Comparison of ENCODE assay signal across 11 cellular contexts in genomic region chr14:76958020-76958965, GRCh38.
DNase-seq lines count a peak whose midpoint lies in the region; ATAC-seq and TF ChIP-seq lines count a peak whose summit lies in the region.
"Had no signal": no experiment of that assay in that cellular context is flagged by ENCODE, and none has a peak within 500 bp of the region (broad histone marks: within the 10 kb centered on the region; RNA-seq: fewer than 3 reads in every experiment).

No MANE protein-coding gene starts in this region.

- intact Hi-C loops in thyroid gland (cut with DNase I): loop anchor here (5.0 kb wide), 2 partner anchors 41 to 69 kb away; partner anchors contain the start of gene IRF2BPL

- CTCF ChIA-PET in activated CD4-positive, alpha-beta T cell treated with anti-CD3 and anti-CD28 coated beads, Interleukin-2, amount 10 ng/mL, durations not matched to agents 7 days and 5 days (lab: Charles Lee): interaction anchor here (0.6 to 1.5 kb wide), 6 partner anchors 10 to 112 kb away, joined by 3 to 7 read pairs (median 3); no protein-coding TSS in a partner anchor

- H3K4me1 ChIP-seq in thyroid gland: peaks cover 55 to 75% of the 10 kb centered on the region in 2 donors

- POLR2A ChIA-PET in activated CD4-positive, alpha-beta T cell treated with anti-CD3 and anti-CD28 coated beads, Interleukin-2, amount 10 ng/mL, durations not matched to agents 7 days and 5 days (lab: Charles Lee): interaction anchor here (0.6 to 0.7 kb wide), 3 partner anchors 14 to 37 kb away, joined by 3 to 6 read pairs (median 5); no protein-coding TSS in a partner anchor

- H3K27ac Mint-ChIP-seq in activated CD4-positive, alpha-beta T cell treated with anti-CD3 and anti-CD28 coated beads, Interleukin-2, amount 10 ng/mL, durations not matched to agents 7 days and 5 days: peak overlapping the region; percentile 97
- H3K27ac Mint-ChIP-seq in T-helper 17 cell (peak overlapping the region; percentile 96), immature natural killer cell (peak overlapping the region; percentile 95 to 99 (median 98))

- peak overlapping the region; percentile 95 to 98 (median 97) for H3K27ac ChIP-seq in thyroid gland

- no peak overlapping the region for H3K4me3 ChIP-seq in thyroid gland (replicated peaks in 1 of 3)
- H3K4me3 ChIP-seq: pancreas had no signal

- no peaks in the 10 kb centered on the region for H3K27me3 Mint-ChIP-seq in activated CD4-positive, alpha-beta T cell treated with anti-CD3 and anti-CD28 coated beads, Interleukin-2, amount 10 ng/mL, durations not matched to agents 7 days and 5 days
- H3K27me3 Mint-ChIP-seq in T-helper 17 cell (no peaks in the 10 kb centered on the region), immature natural killer cell (ENCODE audit: low read depth in 3 of 3) (peaks cover 18 to 51% (median 26%) of the 10 kb centered on the region in 3 donors)

- H3K9me3 Mint-ChIP-seq in activated CD4-positive, alpha-beta T cell treated with anti-CD3 and anti-CD28 coated beads, Interleukin-2, amount 10 ng/mL, durations not matched to agents 7 days and 5 days: no peaks in the 10 kb centered on the region
- no peaks in the 10 kb centered on the region for H3K9me3 Mint-ChIP-seq in immature natural killer cell

- 84 to 90% methylated on average over 10 to 11 of the region's 11 CpGs for WGBS in thyroid gland, 2 donors

- peaks cover 3% of the 10 kb centered on the region for H3K36me3 Mint-ChIP-seq in activated CD4-positive, alpha-beta T cell treated with anti-CD3 and anti-CD28 coated beads, Interleukin-2, amount 10 ng/mL, durations not matched to agents 7 days and 5 days (ENCODE audit: low read depth)
- H3K36me3 Mint-ChIP-seq in T-helper 17 cell (ENCODE audit: low read depth): no peaks in the 10 kb centered on the region
- no peaks in the 10 kb centered on the region for H3K36me3 Mint-ChIP-seq in immature natural killer cell

- H3K9me3 ChIP-seq in T-helper 17 cell (ENCODE audit: control insufficient read depth, low read length, poor library complexity, severe bottlenecking) (no peaks in the 10 kb centered on the region), thyroid gland (no peaks in the 10 kb centered on the region)
- H3K9me3 ChIP-seq: BE2C, pancreas had no signal

- no peak for TF ChIP-seq POLR2A in thyroid gland (IDR thresholded peaks at IDR 0.05)

- no peak for TF ChIP-seq CTCF in thyroid gland (IDR thresholded peaks at IDR 0.05)

- DNase-seq in activated CD4-positive, alpha-beta T cell treated with anti-CD3 and anti-CD28 coated beads, Interleukin-2, amount 10 ng/mL, durations not matched to agents 7 days and 5 days: no peak
- DNase-seq in activated CD4-positive, alpha-beta T cell treated with anti-CD3 and anti-CD28 coated beads for 1 hour: no peak
- no peak for DNase-seq in T-helper 17 cell
- DNase-seq in immature natural killer cell: no peak
- DNase-seq in thyroid gland: no peak
- DNase-seq in NK-92 (lab: John Stamatoyannopoulos, UW; ENCODE audit: unreplicated experiment): no peak
- DNase-seq: cortex of kidney had no signal

- H3K27me3 ChIP-seq in thyroid gland: no peaks in the 10 kb centered on the region
- H3K27me3 ChIP-seq: BE2C, pancreas had no signal

- no peaks in the 10 kb centered on the region for H3K36me3 ChIP-seq in thyroid gland
- H3K36me3 ChIP-seq: BE2C, pancreas had no signal

- H3K4me3 Mint-ChIP-seq in activated CD4-positive, alpha-beta T cell treated with anti-CD3 and anti-CD28 coated beads, Interleukin-2, amount 10 ng/mL, durations not matched to agents 7 days and 5 days: peak overlapping the region; percentile 69
- H3K4me3 Mint-ChIP-seq in T-helper 17 cell (peak overlapping the region; percentile 53), immature natural killer cell (peak overlapping the region; percentile 78 to 83 (median 81))

- H3K4me1 Mint-ChIP-seq in activated CD4-positive, alpha-beta T cell treated with anti-CD3 and anti-CD28 coated beads, Interleukin-2, amount 10 ng/mL, durations not matched to agents 7 days and 5 days: peaks cover 89% of the 10 kb centered on the region
- H3K4me1 Mint-ChIP-seq in T-helper 17 cell: peaks cover 52% of the 10 kb centered on the region
- peaks cover 86 to 95% of the 10 kb centered on the region in 2 donors for H3K4me1 Mint-ChIP-seq in immature natural killer cell

- ATAC-seq in T-helper 17 cell (no peak), HG03565 (IDR thresholded peaks at IDR 0.05; ENCODE audit: unreplicated experiment) (no peak), HG02623 (IDR thresholded peaks at IDR 0.05; ENCODE audit: unreplicated experiment) (no peak)
- ATAC-seq: pancreas had no signal
